In genomic region chr15:39645138-39645975, GRCh38 we compare ENCODE assay signal across 14 cellular contexts.
"Had no signal": no experiment of that assay in that cellular context is flagged by ENCODE, and none has a peak within 500 bp of the region (broad histone marks: within the 10 kb centered on the region; RNA-seq: fewer than 3 reads in every experiment).

No MANE protein-coding gene starts in this region.

- H3K4me3 Mint-ChIP-seq: activated CD4-positive, alpha-beta memory T cell treated with anti-CD3 and anti-CD28 coated beads, Interleukin-2, amount 10 ng/mL, durations not matched to agents 7 days and 5 days; activated T-cell treated with anti-CD3 and anti-CD28 coated beads, Interleukin-2, amount 50 U/mL, for 24 hours; naive B cell had no signal

- DNase-seq: activated CD4-positive, alpha-beta memory T cell treated with anti-CD3 and anti-CD28 coated beads, Interleukin-2, amount 10 ng/mL, durations not matched to agents 7 days and 5 days; activated CD4-positive, alpha-beta T cell treated with anti-CD3 and anti-CD28 coated beads for 4 hours; activated naive CD4-positive, alpha-beta T cell treated with anti-CD3 and anti-CD28 coated beads, Interleukin-2, amount 50 U/mL, for 16 hours; activated T-cell treated with anti-CD3 and anti-CD28 coated beads, Interleukin-2, amount 50 U/mL, for 24 hours; dorsolateral prefrontal cortex; midbrain; naive B cell; stimulated activated CD4-positive, alpha-beta T cell treated with anti-CD3 and anti-CD28 coated beads, Interleukin-15, amount 100 ng/mL, for 24 hours; stimulated activated CD4-positive, alpha-beta T cell treated with anti-CD3 and anti-CD28 coated beads, Interleukin-4, amount 100 ng/mL, for 1 hour; stimulated activated naive CD4-positive, alpha-beta T cell; tibial artery had no signal

- H3K27ac ChIP-seq: dorsolateral prefrontal cortex, esophagus muscularis mucosa, skin epidermis, tibial artery had no signal

- H3K9me3 ChIP-seq: esophagus muscularis mucosa, tibial artery had no signal

- H3K36me3 Mint-ChIP-seq: naive B cell had no signal

- H3K27me3 ChIP-seq: dorsolateral prefrontal cortex, esophagus muscularis mucosa, tibial artery had no signal

- H3K27ac Mint-ChIP-seq: activated CD4-positive, alpha-beta memory T cell treated with anti-CD3 and anti-CD28 coated beads, Interleukin-2, amount 10 ng/mL, durations not matched to agents 7 days and 5 days; activated T-cell treated with anti-CD3 and anti-CD28 coated beads, Interleukin-2, amount 50 U/mL, for 24 hours; naive B cell had no signal

- H3K27me3 Mint-ChIP-seq: activated T-cell treated with anti-CD3 and anti-CD28 coated beads, Interleukin-2, amount 50 U/mL, for 24 hours had no signal

- H3K4me1 Mint-ChIP-seq: naive B cell had no signal

- H3K36me3 ChIP-seq: esophagus muscularis mucosa, tibial artery had no signal

- H3K9me3 Mint-ChIP-seq: activated CD4-positive, alpha-beta memory T cell treated with anti-CD3 and anti-CD28 coated beads, Interleukin-2, amount 10 ng/mL, durations not matched to agents 7 days and 5 days; activated T-cell treated with anti-CD3 and anti-CD28 coated beads, Interleukin-2, amount 50 U/mL, for 24 hours; naive B cell had no signal

- H3K4me3 ChIP-seq: dorsolateral prefrontal cortex, esophagus muscularis mucosa, lung, skin epidermis, tibial artery had no signal
